ENCODE assay signal across 16 cellular contexts in genomic region chr9:33748633-33749304, GRCh38. TPM values are rescaled to one million over a fixed set of nuclear protein-coding genes. Genes with fewer than 3 reads are reported as not detected.
DNase-seq lines count a peak whose midpoint lies in the region; ATAC-seq, FAIRE-seq and TF ChIP-seq lines count a peak whose summit lies in the region.
"Had no signal": no experiment of that assay in that cellular context is flagged by ENCODE, and none has a peak within 500 bp of the region (broad histone marks: within the 10 kb centered on the region; RNA-seq: fewer than 3 reads in every experiment).

No MANE protein-coding gene starts in this region.

- no peak overlapping the region for H3K27ac Mint-ChIP-seq in activated CD4-positive, alpha-beta T cell treated with anti-CD3 and anti-CD28 coated beads for 36 hours
- H3K27ac Mint-ChIP-seq: type B pancreatic cell had no signal

- TF ChIP-seq CTCF in K562 (IDR thresholded peaks at IDR 0.05 in 2 of 3, conservative IDR thresholded peaks at IDR 0.05 in 1 of 3; ENCODE audit: insufficient read depth in 2 of 3, low read depth in 1 of 3, low read length in 3 of 3) (no peak), HepG2 (CRISPR knock-in tag; IDR thresholded peaks at IDR 0.05) (no peak)

- H3K9me3 ChIP-seq in K562 (replicated peaks; ENCODE audit: control insufficient read depth, insufficient read depth, low read depth, low read length) (no peaks in the 10 kb centered on the region), HepG2 (ENCODE audit: low read length) (no peaks in the 10 kb centered on the region)
- H3K9me3 ChIP-seq: A549, ovary had no signal

- no peak for FAIRE-seq in K562 (lab: Jason Lieb, UNC)
- no peak for FAIRE-seq in HepG2 (lab: Jason Lieb, UNC)
- FAIRE-seq: A549, H1 had no signal

- H3K9me3 Mint-ChIP-seq in activated CD4-positive, alpha-beta T cell treated with anti-CD3 and anti-CD28 coated beads for 36 hours (ENCODE audit: low read depth): no peaks in the 10 kb centered on the region
- H3K9me3 Mint-ChIP-seq: type B pancreatic cell had no signal

- TF ChIP-seq EP300 in K562 (IDR thresholded peaks at IDR 0.05; ENCODE audit: low read length) (no peak), HepG2 (IDR thresholded peaks at IDR 0.05; ENCODE audit: low read depth in 2 of 2, low read length in 2 of 2) (no peak), HepG2 (CRISPR knock-in tag; IDR thresholded peaks at IDR 0.05; ENCODE audit: borderline replicate concordance) (no peak)

- no peaks in the 10 kb centered on the region for H3K36me3 Mint-ChIP-seq in activated CD4-positive, alpha-beta T cell treated with anti-CD3 and anti-CD28 coated beads for 36 hours (ENCODE audit: low read depth)
- H3K36me3 Mint-ChIP-seq: type B pancreatic cell had no signal

- H3K36me3 ChIP-seq in K562 (ENCODE audit: control insufficient read depth, insufficient read depth, low read length) (no peaks in the 10 kb centered on the region), HepG2 (replicated peaks in 1 of 2; ENCODE audit: control insufficient read depth in 1 of 2, insufficient read depth in 2 of 2, low read length in 2 of 2) (no peaks in the 10 kb centered on the region)
- H3K36me3 ChIP-seq: ovary had no signal

- H3K4me2 ChIP-seq in K562 (ENCODE audit: insufficient read depth, low read length) (no peak overlapping the region), HepG2 (ENCODE audit: low read depth, low read length) (no peak overlapping the region)
- H3K4me2 ChIP-seq: A549 had no signal

- in situ Hi-C loops in K562 (cut with MboI) (no loop called here), HepG2 (cut with HindIII; ENCODE audit: extremely low pct_ligation_motif_present, low pct_unique_long_range_greater_than_20kb) (no loop called here)

- H3K4me3 ChIP-seq in K562 (no peak overlapping the region), HepG2 (replicated peaks in 1 of 3; ENCODE audit: insufficient read depth in 1 of 3, low read depth in 2 of 3, low read length in 3 of 3) (no peak overlapping the region)
- H3K4me3 ChIP-seq: A549, lung, ovary had no signal

- no peak overlapping the region for H3K9ac ChIP-seq in K562 (ENCODE audit: insufficient read depth in 1 of 2, low read depth in 2 of 2, low read length in 2 of 2)
- no peak overlapping the region for H3K9ac ChIP-seq in HepG2 (ENCODE audit: insufficient read depth, low read depth, low read length)

- H2AFZ ChIP-seq in K562 (ENCODE audit: low read depth, low read length) (0 out of 2 replicates have a peak overlapping the region, but pooled peaks have one; percentile 32), HepG2 (ENCODE audit: low read length) (no peak overlapping the region)

- WGBS in K562 (ENCODE audit: insufficient coverage, low coverage, missing lambda C conversion rate): 30% methylated on average over 18 of the region's 22 CpGs
- WGBS in HepG2 (ENCODE audit: low lambda C conversion rate): 80% methylated on average over 22 of the region's 22 CpGs

- H3K4me1 ChIP-seq in K562 (replicated peaks in 1 of 2; ENCODE audit: control insufficient read depth in 2 of 2, insufficient read depth in 2 of 2, low read length in 2 of 2) (peaks cover 0 to 10% of the 10 kb centered on the region in 2 experiments; a peak in 2 of 5 replicates), HepG2 (ENCODE audit: insufficient read depth, low read length) (peaks cover 27% of the 10 kb centered on the region)

- peak overlapping the region; percentile 62 for H3K4me3 Mint-ChIP-seq in activated CD4-positive, alpha-beta T cell treated with anti-CD3 and anti-CD28 coated beads for 36 hours
- H3K4me3 Mint-ChIP-seq: type B pancreatic cell had no signal

- H3K79me2 ChIP-seq in K562 (ENCODE audit: control insufficient read depth, insufficient read depth, low read length): no peaks in the 10 kb centered on the region
- H3K79me2 ChIP-seq in HepG2 (ENCODE audit: insufficient read depth, low read length): no peaks in the 10 kb centered on the region

- no peak for TF ChIP-seq POLR2A in K562 (conservative IDR thresholded peaks at IDR 0.05)
- no peak for TF ChIP-seq POLR2A in HepG2 (IDR thresholded peaks at IDR 0.05; ENCODE audit: insufficient read depth in 1 of 2, low read depth in 2 of 2, low read length in 2 of 2)

- ATAC-seq in activated CD4-positive, alpha-beta T cell treated with anti-CD3 and anti-CD28 coated beads for 36 hours: peak; percentile 43
- ATAC-seq in K562: no peak
- ATAC-seq in HG03175 (IDR thresholded peaks at IDR 0.05; ENCODE audit: unreplicated experiment): no peak
- no peak for ATAC-seq in HepG2
- no peak for ATAC-seq in HG02885 (IDR thresholded peaks at IDR 0.05; ENCODE audit: poor library complexity, unreplicated experiment)
- ATAC-seq: A549 had no signal

- H3K27me3 Mint-ChIP-seq in activated CD4-positive, alpha-beta T cell treated with anti-CD3 and anti-CD28 coated beads for 36 hours: peaks cover 56% of the 10 kb centered on the region

- H4K20me1 ChIP-seq in K562 (replicated peaks; ENCODE audit: control insufficient read depth, insufficient read depth, low read length) (no peaks in the 10 kb centered on the region), HepG2 (ENCODE audit: insufficient read depth, low read length) (no peaks in the 10 kb centered on the region)

- H3K27me3 ChIP-seq in K562 (ENCODE audit: control insufficient read depth in 2 of 2, insufficient read depth in 2 of 2, low read length in 2 of 2): peaks cover 0 to 8% of the 10 kb centered on the region in 2 experiments; a peak in 3 of 5 replicates
- 0 out of 5 replicates have a peak, but pooled peaks cover 0 to 1% of the 10 kb centered on the region in 2 experiments for H3K27me3 ChIP-seq in HepG2 (ENCODE audit: control insufficient read depth in 1 of 2, insufficient read depth in 2 of 2, low read length in 2 of 2)
- H3K27me3 ChIP-seq: ovary had no signal

- H3K27ac ChIP-seq in K562 (ENCODE audit: extremely low read depth, low read depth, low read length) (no peak overlapping the region), HepG2 (ENCODE audit: extremely low read length, insufficient read depth, low read length) (no peak overlapping the region)
- H3K27ac ChIP-seq: A549, ovary had no signal

- POLR2A ChIA-PET in activated CD4-positive, alpha-beta T cell treated with anti-CD3 and anti-CD28 coated beads for 36 hours (lab: Charles Lee): interaction anchor here (0.7 to 1.4 kb wide), 2 partner anchors 85 to 300 kb away, joined by 3 to 4 read pairs; partner anchors contain the start of gene UBAP2
- POLR2A ChIA-PET in K562 (lab: Yijun Ruan, JAX): no interaction called here
- POLR2A ChIA-PET in HepG2 (lab: Yijun Ruan, JAX): no interaction called here

- H3K9me1 ChIP-seq in K562 (ENCODE audit: control insufficient read depth, insufficient read depth, low read length): no peaks in the 10 kb centered on the region

- peaks cover 18% of the 10 kb centered on the region for H3K4me1 Mint-ChIP-seq in activated CD4-positive, alpha-beta T cell treated with anti-CD3 and anti-CD28 coated beads for 36 hours

- intact Hi-C loops in activated CD4-positive, alpha-beta T cell treated with anti-CD3 and anti-CD28 coated beads for 36 hours (cut with DNase I, micrococcal nuclease): no loop called here
- intact Hi-C loops in K562 (cut with micrococcal nuclease) (no loop called here), HepG2 (cut with micrococcal nuclease; ENCODE audit: unreplicated experiment) (no loop called here)

- TF ChIP-seq RAD21 in K562 (CRISPR knock-in tag; conservative IDR thresholded peaks at IDR 0.05 in 1 of 2, IDR thresholded peaks at IDR 0.05 in 1 of 2) (no peak), HepG2 (CRISPR knock-in tag; IDR thresholded peaks at IDR 0.05) (no peak)

- CTCF ChIA-PET in activated CD4-positive, alpha-beta T cell treated with anti-CD3 and anti-CD28 coated beads for 36 hours (lab: Charles Lee): interaction anchor here (1.1 to 1.6 kb wide), 3 partner anchors 10 to 125 kb away, joined by 3 to 8 read pairs (median 7); no protein-coding TSS in a partner anchor
- CTCF ChIA-PET in K562 (lab: Yijun Ruan, JAX; ENCODE audit: low intra/inter-chr PET ratio) (no interaction called here), HepG2 (lab: Yijun Ruan, JAX; ENCODE audit: low intra/inter-chr PET ratio, low total read pairs) (no interaction called here)

- BruUV-seq in K562 (replicated peaks; lab: Mats Ljungman, UMichigan) (no TSS peak), HepG2 (replicated peaks; lab: Mats Ljungman, UMichigan) (no TSS peak)

- peak; percentile 28 for DNase-seq in activated CD4-positive, alpha-beta T cell treated with anti-CD3 and anti-CD28 coated beads for 36 hours
- no peak for DNase-seq in activated CD4-positive, alpha-beta T cell treated with anti-CD3 and anti-CD28 coated beads for 4 hours
- DNase-seq in activated CD4-positive, alpha-beta T cell treated with anti-CD3 and anti-CD28 coated beads, Interleukin-2, amount 50 U/mL, for 48 hours: peak; percentile 22 to 23
- DNase-seq in K562 (ENCODE audit: extremely low read depth in 1 of 4, low spot score in 3 of 4) (no peak), HepG2 (ENCODE audit: low spot score) (no peak)
- DNase-seq in stimulated activated CD8-positive, alpha-beta memory T cell treated with anti-CD3 and anti-CD28 coated beads, Interleukin-7, amount 100 ng/mL, for 24 hours (ENCODE audit: low read depth): peak; percentile 19
- DNase-seq: DMS153, IMR-90, NCI-H2029 treated with DMSO at 0.1 percent for 48 hours, ovary had no signal

RNA-seq across cellular contexts. Expression of gene PRSS3, which starts 46.6 kb away (rescaled TPM):
- total RNA-seq in activated CD4-positive, alpha-beta T cell treated with anti-CD3 and anti-CD28 coated beads for 36 hours: not detected
- not detected in 2 replicates for total RNA-seq in K562 (2011; cell fraction: chromatin; rRNA removed; ENCODE audit: low replicate concordance)
- total RNA-seq in K562 (2011; cell fraction: nucleolus; rRNA removed): not detected in 2 replicates
- not detected in 2 replicates for total RNA-seq in K562 (2011; cell fraction: nucleoplasm; rRNA removed)
- total RNA-seq in K562 (2014; rRNA removed) (not detected in 2 replicates), K562 (2014; rRNA removed; fragmentation: Illumina TruSeq; extraction: Trizol) (not detected in 2 replicates), K562 (2015; rRNA removed; fragmentation: Illumina TruSeq; extraction: Trizol) (not detected in 2 replicates), K562 (2021) (0.42 and 1.3 TPM in 2 replicates), HepG2 (2016; rRNA removed; fragmentation: Illumina TruSeq; extraction: Trizol) (not detected in 2 replicates)
- polyA plus RNA-seq in K562 (2011; rRNA removed) (not detected in 2 replicates), K562 (2014; fragmentation: Illumina TruSeq; extraction: Trizol) (0.18 TPM in 1 of 2 replicates, not detected in the other), K562 (2014; fragmentation: Nextera tagmentation; extraction: Ambion mirVana) (under 1 TPM in 1 of 2 experiments, not detected in 1; 0.35 TPM), K562 (2014; rRNA removed) (not detected in 2 replicates), HepG2 (2011; rRNA removed) (not detected in 2 replicates)
- not detected in 2 replicates for polyA plus RNA-seq in K562 (2011; cell fraction: cytosol; rRNA removed)
- not detected in 2 replicates for polyA plus RNA-seq in K562 (2011; cell fraction: nucleus; rRNA removed)
- 0.25 and 0.89 TPM in 2 replicates for polyA plus RNA-seq in K562 (2012)
- polyA minus RNA-seq in K562 (2011; rRNA and poly(A)+ RNA removed): not detected in 2 replicates
- not detected in 2 replicates for polyA minus RNA-seq in K562 (2011; cell fraction: cytosol; rRNA and poly(A)+ RNA removed)
- polyA minus RNA-seq in K562 (2011; cell fraction: nucleus; rRNA and poly(A)+ RNA removed): not detected in 2 replicates
- total RNA-seq in HepG2 (2016; cell fraction: cytosol; rRNA removed; fragmentation: Illumina TruSeq; extraction: Trizol; ENCODE audit: low read depth): not detected in 2 replicates
- not detected in 2 replicates for total RNA-seq in HepG2 (2016; cell fraction: insoluble cytoplasmic fraction; rRNA removed; fragmentation: Illumina TruSeq; extraction: Trizol)
- not detected in 2 replicates for total RNA-seq in HepG2 (2016; cell fraction: membrane; rRNA removed; fragmentation: Illumina TruSeq; extraction: Trizol)
- not detected in 2 replicates for total RNA-seq in HepG2 (2016; cell fraction: nucleus; rRNA removed; fragmentation: Illumina TruSeq; extraction: Trizol)
- not detected in 2 replicates for polyA plus RNA-seq in HepG2 (2011; cell fraction: cytosol; rRNA removed)
- polyA plus RNA-seq in HepG2 (2011; cell fraction: nucleus; rRNA removed): not detected in 2 replicates
- polyA plus RNA-seq in HepG2 (2012): not detected in 2 replicates
- not detected in 2 replicates for polyA plus RNA-seq in HepG2 (2016; cell fraction: cytosol; fragmentation: Illumina TruSeq; extraction: Trizol; ENCODE audit: low read depth)
- polyA plus RNA-seq in HepG2 (2016; cell fraction: insoluble cytoplasmic fraction; fragmentation: Illumina TruSeq; extraction: Trizol; ENCODE audit: low read depth): not detected in 2 replicates
- not detected in 2 replicates for polyA plus RNA-seq in HepG2 (2016; cell fraction: membrane; fragmentation: Illumina TruSeq; extraction: Trizol; ENCODE audit: low read depth)
- not detected in 2 replicates for polyA plus RNA-seq in HepG2 (2016; cell fraction: nucleus; fragmentation: Illumina TruSeq; extraction: Trizol; ENCODE audit: insufficient read depth, low read depth)
- polyA minus RNA-seq in HepG2 (2011; rRNA and poly(A)+ RNA removed; ENCODE audit: low replicate concordance): not detected in 2 replicates
- not detected in 2 replicates for polyA minus RNA-seq in HepG2 (2011; cell fraction: cytosol; rRNA and poly(A)+ RNA removed)
- not detected in 2 replicates for polyA minus RNA-seq in HepG2 (2011; cell fraction: nucleus; rRNA and poly(A)+ RNA removed)
- total RNA-seq: H1 had no signal
- polyA plus RNA-seq: ovary had no signal

Comparison
In these comparisons a context has a peak if more than half of its experiments do, and no peak if none do; other contexts are left out.
1. DNase-seq: peak in activated CD4-positive, alpha-beta T cell treated with anti-CD3 and anti-CD28 coated beads for 36 hours (single experiment), activated CD4-positive, alpha-beta T cell treated with anti-CD3 and anti-CD28 coated beads, Interleukin-2, amount 50 U/mL, for 48 hours (2 of 2) and stimulated activated CD8-positive, alpha-beta memory T cell treated with anti-CD3 and anti-CD28 coated beads, Interleukin-7, amount 100 ng/mL, for 24 hours (single experiment); none in activated CD4-positive, alpha-beta T cell treated with anti-CD3 and anti-CD28 coated beads for 4 hours (0 of 2), K562 (0 of 4) and HepG2 (single experiment).